ENCODE assay signal across 8 cellular contexts in the genomic region with DNA sequence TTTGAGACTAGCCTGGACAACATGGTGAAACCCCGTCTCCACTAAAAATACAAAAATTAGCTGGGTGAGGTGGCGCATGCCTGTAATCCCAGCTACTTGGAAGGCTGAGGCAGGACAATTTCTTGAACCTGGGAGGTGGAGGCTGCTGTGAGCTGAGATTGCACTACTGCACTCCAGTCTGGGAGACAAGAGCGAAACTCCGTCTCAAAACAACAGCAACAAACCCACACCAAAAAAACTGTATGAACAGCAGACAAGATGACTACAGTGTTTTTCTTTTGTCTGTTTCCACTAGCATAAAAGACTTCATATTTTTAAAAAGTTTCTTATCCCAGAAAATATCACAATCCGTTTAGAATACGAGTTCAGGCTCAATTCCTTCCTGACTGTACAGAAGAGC. TPM values are rescaled to one million over a fixed set of nuclear protein-coding genes. Genes with fewer than 3 reads are reported as not detected.
DNase-seq lines count a peak whose midpoint lies in the region; ATAC-seq and TF ChIP-seq lines count a peak whose summit lies in the region.
"Not testable (repeated sequence)": the region's sequence is repeated elsewhere in the genome, so short reads cannot be mapped to it uniquely, and the experiment has no call there.

No MANE protein-coding gene starts in this region.

- H3F3A ChIP-seq in PC-9 (ENCODE audit: insufficient read depth, low read depth): peaks cover 20% of the 10 kb centered on the region

- H3K9me3 Mint-ChIP-seq in activated T-cell treated with anti-CD3 and anti-CD28 coated beads, Interleukin-2, amount 50 U/mL, for 4 hours; natural killer cell; stimulated activated naive B cell treated with anti-CD40 and anti-IgM and Interleukin-4, amounts not matched to agents 10 μg/mL and 1 μg/mL and 100 μg/mL, for 72 hours: not testable (repeated sequence)

- H3K27ac ChIP-seq in A673 (ENCODE audit: low read depth, low read length, poor library complexity, severe bottlenecking): peak overlapping the region; percentile 98
- H3K27ac ChIP-seq in HCT116 (ENCODE audit: low read depth, low read length): peak overlapping the region; percentile 97
- H3K27ac ChIP-seq in PC-9: peak overlapping the region; percentile 96
- peak overlapping the region; percentile 99 for H3K27ac ChIP-seq in cingulate gyrus (ENCODE audit: low read depth, low read length)
- peak overlapping the region; percentile 96 for H3K27ac ChIP-seq in left ventricle myocardium inferior (replicated peaks)

- H3K27me3 ChIP-seq in A673 (replicated peaks; ENCODE audit: insufficient read depth, low read depth, low read length, poor library complexity); HCT116 (ENCODE audit: insufficient read depth, low read length); PC-9 (ENCODE audit: insufficient read depth, low read depth); left ventricle myocardium inferior (ENCODE audit: low read depth): not testable (repeated sequence)

- intact Hi-C loops in A673 (cut with micrococcal nuclease; ENCODE audit: unreplicated experiment): loop anchor here (2.0 kb wide), 1 partner anchor 388 kb away; no protein-coding TSS in a partner anchor
- intact Hi-C loops in HCT116 (cut with micrococcal nuclease); left ventricle myocardium inferior (cut with micrococcal nuclease); natural killer cell (cut with micrococcal nuclease): not testable (repeated sequence)
- intact Hi-C loops in PC-9 (cut with micrococcal nuclease; ENCODE audit: unreplicated experiment): loop anchor here (10.0 kb wide), 1 partner anchor 340 kb away; the partner anchor contains the start of gene SPTBN1

- not testable (repeated sequence) for TF ChIP-seq CTCF in A673 (conservative IDR thresholded peaks at IDR 0.05; ENCODE audit: low read depth, low read length); HCT116 (IDR thresholded peaks at IDR 0.05 in 2 of 3, conservative IDR thresholded peaks at IDR 0.05 in 1 of 3; ENCODE audit: borderline replicate concordance in 1 of 3, insufficient read depth in 1 of 3, low read depth in 2 of 3, low read length in 2 of 3); PC-9 (conservative IDR thresholded peaks at IDR 0.05); left ventricle myocardium inferior (IDR thresholded peaks at IDR 0.05; ENCODE audit: borderline replicate concordance); natural killer cell (IDR thresholded peaks at IDR 0.05)

- not testable (repeated sequence) for H3K9me3 ChIP-seq in A673 (ENCODE audit: low read depth, low read length, poor library complexity, severe bottlenecking); HCT116 (ENCODE audit: control insufficient read depth in 1 of 2, insufficient read depth in 1 of 2, low read depth in 1 of 2, low read length in 2 of 2); PC-9 (ENCODE audit: insufficient read depth, low read depth); left ventricle myocardium inferior (replicated peaks)

- not testable (repeated sequence) for H2AFZ ChIP-seq in HCT116 (ENCODE audit: low read depth, low read length, poor library complexity, severe bottlenecking)
- H2AFZ ChIP-seq in PC-9: peak overlapping the region; percentile 93; the same call in 1 of the 2 replicates

- peak overlapping the region; percentile 61 for H3K4me3 ChIP-seq in A673 (ENCODE audit: low read depth, low read length, poor library complexity, severe bottlenecking)
- H3K4me3 ChIP-seq in HCT116 (replicated peaks in 1 of 2; ENCODE audit: low read depth in 1 of 2, low read length in 2 of 2): peak overlapping the region; percentile 68 to 80
- peak overlapping the region; percentile 79 for H3K4me3 ChIP-seq in PC-9
- H3K4me3 ChIP-seq in left ventricle myocardium inferior: peak overlapping the region; percentile 75

- BruUV-seq in A673 (replicated peaks; lab: Mats Ljungman, UMichigan); HCT116 (replicated peaks; lab: Mats Ljungman, UMichigan); PC-9 (replicated peaks; lab: Mats Ljungman, UMichigan): not testable (repeated sequence)

- CTCF ChIA-PET in A673 (lab: Charles Lee): not testable (repeated sequence)
- CTCF ChIA-PET in HCT116 (lab: Charles Lee) (interaction anchor here (1.1 to 1.9 kb wide), 4 partner anchors 7 to 724 kb away, joined by 3 to 9 read pairs (median 4); no protein-coding TSS in a partner anchor), PC-9 (lab: Charles Lee) (interaction anchor here (0.5 to 0.7 kb wide), 3 partner anchors 403 to 467 kb away, joined by 5 to 11 read pairs (median 6); no protein-coding TSS in a partner anchor)

- not testable (repeated sequence) for ATAC-seq in HCT116; activated T-cell treated with anti-CD3 and anti-CD28 coated beads, Interleukin-2, amount 50 U/mL, for 4 hours; natural killer cell; stimulated activated naive B cell treated with anti-CD40 and anti-IgM and Interleukin-4, amounts not matched to agents 10 μg/mL and 1 μg/mL and 100 μg/mL, for 72 hours (replicated peaks)

- TF ChIP-seq POLR2A in HCT116 (IDR thresholded peaks at IDR 0.05; ENCODE audit: borderline replicate concordance, extremely low read depth, insufficient read depth, insufficient read length): not testable (repeated sequence)

- RAD21 ChIA-PET in HCT116 (lab: Charles Lee; ENCODE audit: low non-redundant PET in 1 of 2, low total read pairs in 2 of 2, uncharacterized antibody in 2 of 2, unreplicated experiment in 2 of 2): not testable (repeated sequence)

- H3K9me2 ChIP-seq in HCT116 (ENCODE audit: insufficient read depth); PC-9 (ENCODE audit: insufficient read depth): not testable (repeated sequence)

- H3K4me1 Mint-ChIP-seq in activated T-cell treated with anti-CD3 and anti-CD28 coated beads, Interleukin-2, amount 50 U/mL, for 4 hours (ENCODE audit: low read depth): peaks cover 14% of the 10 kb centered on the region
- peaks cover 9 to 15% of the 10 kb centered on the region in 2 donors for H3K4me1 Mint-ChIP-seq in natural killer cell
- H3K4me1 Mint-ChIP-seq in stimulated activated naive B cell treated with anti-CD40 and anti-IgM and Interleukin-4, amounts not matched to agents 10 μg/mL and 1 μg/mL and 100 μg/mL, for 72 hours: peaks cover 10 to 22% of the 10 kb centered on the region in 2 donors

- not testable (repeated sequence) for DNase-seq in A673 (ENCODE audit: low spot score); HCT116 (ENCODE audit: low read depth, low spot score); activated T-cell treated with anti-CD3 and anti-CD28 coated beads, Interleukin-2, amount 50 U/mL, for 4 hours; left ventricle myocardium inferior; natural killer cell; stimulated activated naive B cell treated with anti-CD40 and anti-IgM and Interleukin-4, amounts not matched to agents 10 μg/mL and 1 μg/mL and 100 μg/mL, for 72 hours
- peak in 1 of 2 experiments; percentile 12 for DNase-seq in PC-9

- H3K9ac ChIP-seq in HCT116 (ENCODE audit: low read length): peak overlapping the region; percentile 85

- peaks cover 10% of the 10 kb centered on the region for H3K36me3 Mint-ChIP-seq in activated T-cell treated with anti-CD3 and anti-CD28 coated beads, Interleukin-2, amount 50 U/mL, for 4 hours (ENCODE audit: insufficient read depth)
- H3K36me3 Mint-ChIP-seq in natural killer cell: not testable (repeated sequence)
- peaks cover 20 to 22% of the 10 kb centered on the region in 2 donors for H3K36me3 Mint-ChIP-seq in stimulated activated naive B cell treated with anti-CD40 and anti-IgM and Interleukin-4, amounts not matched to agents 10 μg/mL and 1 μg/mL and 100 μg/mL, for 72 hours

- POLR2A ChIA-PET in A673 (lab: Charles Lee; ENCODE audit: low non-redundant PET) (interaction anchor here (0.7 kb wide), 1 partner anchor 36 kb away, joined by 3 read pairs; no protein-coding TSS in a partner anchor), HCT116 (lab: Charles Lee) (interaction anchor here (1.5 kb wide), 1 partner anchor 8 kb away, joined by 3 read pairs; no protein-coding TSS in a partner anchor), PC-9 (lab: Charles Lee; ENCODE audit: unreplicated experiment) (interaction anchor here (0.7 kb wide), 1 partner anchor 137 kb away, joined by 4 read pairs; no protein-coding TSS in a partner anchor)

- not testable (repeated sequence) for H3K27me3 Mint-ChIP-seq in activated T-cell treated with anti-CD3 and anti-CD28 coated beads, Interleukin-2, amount 50 U/mL, for 4 hours (ENCODE audit: low read depth); stimulated activated naive B cell treated with anti-CD40 and anti-IgM and Interleukin-4, amounts not matched to agents 10 μg/mL and 1 μg/mL and 100 μg/mL, for 72 hours
- peaks cover 4 to 10% of the 10 kb centered on the region in 2 donors for H3K27me3 Mint-ChIP-seq in natural killer cell (ENCODE audit: low read depth in 2 of 2)

- H4K20me1 ChIP-seq in HCT116 (ENCODE audit: insufficient read depth); PC-9 (ENCODE audit: insufficient read depth): not testable (repeated sequence)

- not testable (repeated sequence) for H3K79me2 ChIP-seq in HCT116 (ENCODE audit: insufficient read depth, low read length); PC-9 (ENCODE audit: low read depth)

- TF ChIP-seq RAD21 in HCT116 (IDR thresholded peaks at IDR 0.05; ENCODE audit: low read depth): not testable (repeated sequence)

- H3K4me2 ChIP-seq in HCT116 (ENCODE audit: low read length) (peak overlapping the region; percentile 88), PC-9 (peak overlapping the region; percentile 88)

- H3K4me3 Mint-ChIP-seq in activated T-cell treated with anti-CD3 and anti-CD28 coated beads, Interleukin-2, amount 50 U/mL, for 4 hours: peak overlapping the region; percentile 93
- peak overlapping the region; percentile 94 for H3K4me3 Mint-ChIP-seq in natural killer cell
- H3K4me3 Mint-ChIP-seq in stimulated activated naive B cell treated with anti-CD40 and anti-IgM and Interleukin-4, amounts not matched to agents 10 μg/mL and 1 μg/mL and 100 μg/mL, for 72 hours: peak overlapping the region; percentile 92 to 97

- peak overlapping the region; percentile 97 to 99 for H3K27ac Mint-ChIP-seq in natural killer cell
- peak overlapping the region; percentile 99 for H3K27ac Mint-ChIP-seq in stimulated activated naive B cell treated with anti-CD40 and anti-IgM and Interleukin-4, amounts not matched to agents 10 μg/mL and 1 μg/mL and 100 μg/mL, for 72 hours

- not testable (repeated sequence) for H3K36me3 ChIP-seq in A673 (ENCODE audit: insufficient read depth, low read length, poor library complexity, severe bottlenecking); HCT116 (ENCODE audit: control insufficient read depth in 1 of 2, insufficient read depth in 2 of 2, low read length in 2 of 2); PC-9 (ENCODE audit: low read depth); left ventricle myocardium inferior

- not testable (repeated sequence) for H3K4me1 ChIP-seq in A673 (ENCODE audit: insufficient read depth, low read length, poor library complexity, severe bottlenecking); PC-9 (replicated peaks; ENCODE audit: insufficient read depth)
- H3K4me1 ChIP-seq in HCT116 (ENCODE audit: control insufficient read depth in 1 of 2, insufficient read depth in 2 of 2, low read length in 2 of 2) (peaks cover 0 to 21% of the 10 kb centered on the region in 2 experiments; a peak in 2 of 4 replicates), left ventricle myocardium inferior (peaks cover 18% of the 10 kb centered on the region)

RNA-seq across cellular contexts. Expression of gene ACYP2, which starts 0.9 kb away (rescaled TPM):
- total RNA-seq in A673 (2021): 6.0 and 10.1 TPM in 2 replicates
- 9.4 TPM for total RNA-seq in HCT116 (2021; ENCODE audit: unreplicated experiment)
- polyA plus RNA-seq in HCT116 (2012): 9.1 and 12.7 TPM in 2 replicates
- total RNA-seq in PC-9 (2021): 23.9 and 25.9 TPM in 2 replicates
- total RNA-seq in activated T-cell treated with anti-CD3 and anti-CD28 coated beads, Interleukin-2, amount 50 U/mL, for 4 hours: 1 to 10 TPM; 4.3 to 5.1 (median 5.1) TPM
- 76.7 TPM for total RNA-seq in left ventricle myocardium inferior
- 10 to 100 TPM; 14.3 to 18.1 (median 16.7) TPM for total RNA-seq in natural killer cell
